In the genomic region with DNA sequence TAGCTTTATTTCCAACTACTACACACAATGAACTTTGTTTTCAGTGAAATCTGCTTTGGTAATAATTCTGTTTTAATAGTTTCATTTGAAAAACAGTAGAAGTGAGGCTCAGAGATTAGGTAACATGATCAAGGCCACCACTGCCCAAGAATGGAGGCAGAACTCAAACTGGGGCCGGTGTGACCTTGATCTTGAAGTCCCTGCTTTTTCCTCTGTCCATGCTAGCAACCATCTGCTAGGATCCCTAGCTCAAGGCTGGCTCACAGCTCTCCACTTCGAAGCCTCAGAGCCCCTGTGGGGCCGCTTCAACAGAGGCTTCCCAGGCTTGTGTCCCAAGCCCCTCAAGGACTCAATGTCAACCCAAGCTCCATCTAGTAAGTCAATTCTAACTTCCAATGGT, we compare ENCODE assay signal across 16 cellular contexts. TPM values are rescaled to one million over a fixed set of nuclear protein-coding genes. Genes with fewer than 3 reads are reported as not detected.
A peak's percentile ranks its signal among the peaks of the same experiment; 100 is the strongest.
DNase-seq lines count a peak whose midpoint lies in the region; ATAC-seq and TF ChIP-seq lines count a peak whose summit lies in the region.
"Had no signal": no experiment of that assay in that cellular context is flagged by ENCODE, and none has a peak within 500 bp of the region (broad histone marks: within the 10 kb centered on the region; RNA-seq: fewer than 3 reads in every experiment).

No MANE protein-coding gene starts in this region.

- DNase-seq in activated CD4-positive, alpha-beta T cell treated with anti-CD3 and anti-CD28 coated beads, Interleukin-2, amount 10 ng/mL, durations not matched to agents 7 days and 5 days = no peak
- no peak for DNase-seq in activated CD4-positive, alpha-beta T cell treated with anti-CD3 and anti-CD28 coated beads, Interleukin-2, amount 50 U/mL, for 4 hours
- no peak for DNase-seq in CD4-positive, alpha-beta T cell
- DNase-seq in T-helper 17 cell = no peak
- no peak for DNase-seq in natural killer cell treated with Interleukin-12 subunit alpha and Interleukin-12 subunit beta and Interleukin-15 and Interleukin-18, amount 100 ng/mL, for 72 hours (ENCODE audit: low spot score)
- DNase-seq in epidermal melanocyte (ENCODE audit: insufficient read length, low spot score) = no peak
- DNase-seq: 8988T, GF-D8, NCI-H1417, NCI-H1930, NCI-H446 treated with DMSO at 0.1 percent for 48 hours, NCI-H774, Right ventricle myocardium superior had no signal

- no peaks in the 10 kb centered on the region for H3K9me3 ChIP-seq in CD4-positive, alpha-beta T cell (ENCODE audit: control insufficient read depth, low read length)
- H3K9me3 ChIP-seq in T-helper 17 cell (ENCODE audit: control insufficient read depth, low read length, poor library complexity, severe bottlenecking) = no peaks in the 10 kb centered on the region

- POLR2A ChIA-PET in activated CD4-positive, alpha-beta T cell treated with anti-CD3 and anti-CD28 coated beads, Interleukin-2, amount 10 ng/mL, durations not matched to agents 7 days and 5 days (lab: Charles Lee) = interaction anchor here (0.6 kb wide), 1 partner anchor 26 kb away, joined by 8 read pairs; no protein-coding TSS in a partner anchor
- POLR2A ChIA-PET in CD4-positive, alpha-beta T cell (lab: Charles Lee) = interaction anchor here (1.0 to 1.9 kb wide), 3 partner anchors 8 to 27 kb away, joined by 3 to 6 read pairs (median 3); partner anchors contain the start of gene ELF4

- H3K27ac ChIP-seq in CD4-positive, alpha-beta T cell (ENCODE audit: low read depth, low read length) = no peak overlapping the region
- H3K27ac ChIP-seq: C4-2B had no signal

- no peaks in the 10 kb centered on the region for H3K27me3 Mint-ChIP-seq in activated CD4-positive, alpha-beta T cell treated with anti-CD3 and anti-CD28 coated beads, Interleukin-2, amount 10 ng/mL, durations not matched to agents 7 days and 5 days
- H3K27me3 Mint-ChIP-seq in CD4-positive, alpha-beta T cell = no peaks in the 10 kb centered on the region
- H3K27me3 Mint-ChIP-seq in T-helper 17 cell = no peaks in the 10 kb centered on the region
- H3K27me3 Mint-ChIP-seq in natural killer cell treated with Interleukin-12 subunit alpha and Interleukin-12 subunit beta and Interleukin-15 and Interleukin-18, amount 100 ng/mL, for 72 hours = no peaks in the 10 kb centered on the region

- intact Hi-C loops in CD4-positive, alpha-beta T cell (cut with DNase I, micrococcal nuclease) = no loop called here

- no peaks in the 10 kb centered on the region for H3K27me3 ChIP-seq in CD4-positive, alpha-beta T cell (ENCODE audit: control insufficient read depth, insufficient read depth, low read length)

- CTCF ChIA-PET in activated CD4-positive, alpha-beta T cell treated with anti-CD3 and anti-CD28 coated beads, Interleukin-2, amount 10 ng/mL, durations not matched to agents 7 days and 5 days (lab: Charles Lee) = interaction anchor here (0.8 to 1.4 kb wide), 3 partner anchors 9 to 23 kb away, joined by 3 to 4 read pairs (median 4); no protein-coding TSS in a partner anchor
- CTCF ChIA-PET in CD4-positive, alpha-beta T cell (lab: Charles Lee) = interaction anchor here (0.9 to 1.7 kb wide), 4 partner anchors 8 to 26 kb away, joined by 3 to 5 read pairs (median 4); no protein-coding TSS in a partner anchor

- peak overlapping the region; percentile 54 for H3K27ac Mint-ChIP-seq in activated CD4-positive, alpha-beta T cell treated with anti-CD3 and anti-CD28 coated beads, Interleukin-2, amount 10 ng/mL, durations not matched to agents 7 days and 5 days
- peak overlapping the region; percentile 86 for H3K27ac Mint-ChIP-seq in CD4-positive, alpha-beta T cell
- peak overlapping the region; percentile 66 for H3K27ac Mint-ChIP-seq in T-helper 17 cell
- H3K27ac Mint-ChIP-seq in natural killer cell treated with Interleukin-12 subunit alpha and Interleukin-12 subunit beta and Interleukin-15 and Interleukin-18, amount 100 ng/mL, for 72 hours = peak overlapping the region; percentile 54 to 89

- no peak for TF ChIP-seq CTCF in CD4-positive, alpha-beta T cell (IDR thresholded peaks at IDR 0.05)

- H3K4me3 Mint-ChIP-seq in activated CD4-positive, alpha-beta T cell treated with anti-CD3 and anti-CD28 coated beads, Interleukin-2, amount 10 ng/mL, durations not matched to agents 7 days and 5 days = no peak overlapping the region
- peak overlapping the region; percentile 48 for H3K4me3 Mint-ChIP-seq in CD4-positive, alpha-beta T cell
- H3K4me3 Mint-ChIP-seq in T-helper 17 cell = no peak overlapping the region
- H3K4me3 Mint-ChIP-seq in natural killer cell treated with Interleukin-12 subunit alpha and Interleukin-12 subunit beta and Interleukin-15 and Interleukin-18, amount 100 ng/mL, for 72 hours = no peak overlapping the region

- no peak for ATAC-seq in CD4-positive, alpha-beta T cell (ENCODE audit: poor library complexity)
- ATAC-seq in T-helper 17 cell (no peak), GM21576 (IDR thresholded peaks at IDR 0.05; ENCODE audit: unreplicated experiment) (no peak), esophagus mucosa (no peak)
- no peak for ATAC-seq in natural killer cell treated with Interleukin-12 subunit alpha and Interleukin-12 subunit beta and Interleukin-15 and Interleukin-18, amount 100 ng/mL, for 72 hours

- H3K36me3 Mint-ChIP-seq in activated CD4-positive, alpha-beta T cell treated with anti-CD3 and anti-CD28 coated beads, Interleukin-2, amount 10 ng/mL, durations not matched to agents 7 days and 5 days (ENCODE audit: low read depth) = peaks cover 7% of the 10 kb centered on the region
- peaks cover 4% of the 10 kb centered on the region for H3K36me3 Mint-ChIP-seq in CD4-positive, alpha-beta T cell (ENCODE audit: low read depth)
- H3K36me3 Mint-ChIP-seq in T-helper 17 cell (ENCODE audit: low read depth) = no peaks in the 10 kb centered on the region
- H3K36me3 Mint-ChIP-seq in natural killer cell treated with Interleukin-12 subunit alpha and Interleukin-12 subunit beta and Interleukin-15 and Interleukin-18, amount 100 ng/mL, for 72 hours = no peaks in the 10 kb centered on the region

- H3K4me1 Mint-ChIP-seq in activated CD4-positive, alpha-beta T cell treated with anti-CD3 and anti-CD28 coated beads, Interleukin-2, amount 10 ng/mL, durations not matched to agents 7 days and 5 days = peaks cover 70% of the 10 kb centered on the region
- H3K4me1 Mint-ChIP-seq in CD4-positive, alpha-beta T cell (ENCODE audit: low read depth) = peaks cover 69% of the 10 kb centered on the region
- H3K4me1 Mint-ChIP-seq in T-helper 17 cell = peaks cover 30% of the 10 kb centered on the region
- peaks cover 23 to 61% of the 10 kb centered on the region in 2 donors for H3K4me1 Mint-ChIP-seq in natural killer cell treated with Interleukin-12 subunit alpha and Interleukin-12 subunit beta and Interleukin-15 and Interleukin-18, amount 100 ng/mL, for 72 hours (ENCODE audit: low read depth in 2 of 2)

- no peaks in the 10 kb centered on the region for H3K9me3 Mint-ChIP-seq in activated CD4-positive, alpha-beta T cell treated with anti-CD3 and anti-CD28 coated beads, Interleukin-2, amount 10 ng/mL, durations not matched to agents 7 days and 5 days
- H3K9me3 Mint-ChIP-seq in CD4-positive, alpha-beta T cell = no peaks in the 10 kb centered on the region
- no peaks in the 10 kb centered on the region for H3K9me3 Mint-ChIP-seq in natural killer cell treated with Interleukin-12 subunit alpha and Interleukin-12 subunit beta and Interleukin-15 and Interleukin-18, amount 100 ng/mL, for 72 hours

RNA-seq across cellular contexts. Expression of gene ELF4, which starts 15.0 kb away (rescaled TPM):
- total RNA-seq in activated CD4-positive, alpha-beta T cell treated with anti-CD3 and anti-CD28 coated beads, Interleukin-2, amount 10 ng/mL, durations not matched to agents 7 days and 5 days = 10 to 100 TPM; 46.0 to 49.5 TPM
- 10 to 100 TPM; 17.3 to 17.4 TPM for total RNA-seq in CD4-positive, alpha-beta T cell
- 10 to 100 TPM; 28.4 to 34.6 TPM for total RNA-seq in T-helper 17 cell
- 10 to 100 TPM; 38.8 to 71.0 TPM for total RNA-seq in natural killer cell treated with Interleukin-12 subunit alpha and Interleukin-12 subunit beta and Interleukin-15 and Interleukin-18, amount 100 ng/mL, for 72 hours
- 11.2 TPM for total RNA-seq in esophagus mucosa
